Comparison of ENCODE assay signal across 12 cellular contexts in genomic region chr12:8034802-8035201, GRCh38. TPM values are rescaled to one million over a fixed set of nuclear protein-coding genes. Genes with fewer than 3 reads are reported as not detected.
DNase-seq lines count a peak whose midpoint lies in the region; ATAC-seq and TF ChIP-seq lines count a peak whose summit lies in the region.
"Had no signal": no experiment of that assay in that cellular context is flagged by ENCODE, and none has a peak within 500 bp of the region (broad histone marks: within the 10 kb centered on the region; RNA-seq: fewer than 3 reads in every experiment).

No MANE protein-coding gene starts in this region.

- peaks cover 3% of the 10 kb centered on the region; the same call in 1 of the 2 replicates for H3K36me3 ChIP-seq in ACC112 (ENCODE audit: insufficient read depth, low read length)

- H3K4me3 ChIP-seq in ACC112 (ENCODE audit: low read depth, low read length) (peak overlapping the region; percentile 92), choroid plexus epithelial cell (ENCODE audit: low read depth, low read length) (peak overlapping the region; percentile 12)

- H3K27me3 Mint-ChIP-seq in naive thymus-derived CD8-positive, alpha-beta T cell: no peaks in the 10 kb centered on the region

- POLR2A ChIA-PET in naive thymus-derived CD8-positive, alpha-beta T cell (lab: Charles Lee): interaction anchor here (0.5 to 3.4 kb wide), 4 partner anchors 31 to 47 kb away, joined by 3 to 18 read pairs (median 5); partner anchors contain the start of genes C3AR1 and NECAP1

- peaks cover 38% of the 10 kb centered on the region for H3K4me1 ChIP-seq in ACC112 (ENCODE audit: control insufficient read depth, insufficient read depth, low read length, unreplicated experiment)

- no peak for TF ChIP-seq CTCF in choroid plexus epithelial cell (conservative IDR thresholded peaks at IDR 0.05; ENCODE audit: low read depth, low read length)

- ATAC-seq in naive thymus-derived CD8-positive, alpha-beta T cell: no peak

- H3K4me1 Mint-ChIP-seq in naive thymus-derived CD8-positive, alpha-beta T cell: peaks cover 50 to 76% (median 72%) of the 10 kb centered on the region in 4 donors

- H3K9me3 Mint-ChIP-seq in naive thymus-derived CD8-positive, alpha-beta T cell: no peaks in the 10 kb centered on the region

- H2AFZ ChIP-seq in ACC112 (ENCODE audit: low read length, unreplicated experiment): no peak overlapping the region

- H3K27ac ChIP-seq in ACC112 (ENCODE audit: low read depth, low read length) (no peak overlapping the region), caudate nucleus (ENCODE audit: low read depth, low read length) (no peak overlapping the region)

- H3K27me3 ChIP-seq in ACC112 (ENCODE audit: insufficient read depth, low read length): no peaks in the 10 kb centered on the region

- DNase-seq in HUDEP-2 (lab: John Stamatoyannopoulos, UW; ENCODE audit: unreplicated experiment in 76 of 76) (peak in 42 of 76 experiments; percentile 2 to 71 (median 35)), choroid plexus epithelial cell (ENCODE audit: low read depth) (no peak), caudate nucleus (lab: John Stamatoyannopoulos, UW) (no peak), hippocampal formation (lab: John Stamatoyannopoulos, UW) (no peak), DMS153 treated with DMSO at 0.1 percent for 48 hours (lab: John Stamatoyannopoulos, UW; ENCODE audit: unreplicated experiment) (no peak), germinal center (ENCODE audit: low spot score) (no peak)
- no peak for DNase-seq in naive thymus-derived CD8-positive, alpha-beta T cell
- DNase-seq: GDM1, GOT3, NCI-H2081 treated with DMSO at 0.1 percent for 48 hours had no signal

- peak overlapping the region; percentile 66 to 95 (median 89) for H3K27ac Mint-ChIP-seq in naive thymus-derived CD8-positive, alpha-beta T cell

- peaks cover 45% of the 10 kb centered on the region for H3K79me2 ChIP-seq in ACC112 (ENCODE audit: control insufficient read depth, insufficient read depth, low read length, unreplicated experiment)

- peaks cover 0 to 4% (median 0%) of the 10 kb centered on the region in 3 donors for H3K36me3 Mint-ChIP-seq in naive thymus-derived CD8-positive, alpha-beta T cell

- H3K4me3 Mint-ChIP-seq in naive thymus-derived CD8-positive, alpha-beta T cell: peak overlapping the region; percentile 79 to 94 (median 89)

RNA-seq across cellular contexts. Expression of gene FOXJ2, which starts 2.3 kb away (rescaled TPM):
- 10 to 100 TPM; 26.6 to 27.1 TPM for total RNA-seq in naive thymus-derived CD8-positive, alpha-beta T cell
- 10 to 100 TPM in 1 of 3 donors, 1 to 10 TPM in 2; 6.7 to 14.4 (median 9.7) TPM for polyA plus RNA-seq in naive thymus-derived CD8-positive, alpha-beta T cell

RNA-seq across cellular contexts. Expression of gene C3AR1, which starts 31.4 kb away (rescaled TPM):
- 1 to 10 TPM; 1.5 to 2.0 TPM for total RNA-seq in naive thymus-derived CD8-positive, alpha-beta T cell
- 1 to 10 TPM in 2 of 3 donors, under 1 TPM in 1; 0.09 to 6.5 (median 2.7) TPM for polyA plus RNA-seq in naive thymus-derived CD8-positive, alpha-beta T cell
- total RNA-seq: lung microvascular endothelial cell had no signal

RNA-seq across cellular contexts. Expression of gene NECAP1, which starts 47.3 kb away (rescaled TPM):
- 10 to 100 TPM; 59.8 to 67.9 TPM for total RNA-seq in naive thymus-derived CD8-positive, alpha-beta T cell
- 10 to 100 TPM; 20.4 to 26.0 (median 24.9) TPM for polyA plus RNA-seq in naive thymus-derived CD8-positive, alpha-beta T cell

Comparison
In these comparisons a context has a peak if more than half of its experiments do, and no peak if none do; other contexts are left out.
1. DNase-seq: peak in HUDEP-2 (42 of 76); none in choroid plexus epithelial cell (single experiment), naive thymus-derived CD8-positive, alpha-beta T cell (0 of 10), caudate nucleus (0 of 61), hippocampal formation (0 of 2), DMS153 treated with DMSO at 0.1 percent for 48 hours (single experiment) and germinal center (single experiment).